Comparison of ENCODE assay signal across 10 cellular contexts in genomic region chr16:58264961-58265479, GRCh38. TPM values are rescaled to one million over a fixed set of nuclear protein-coding genes. Genes with fewer than 3 reads are reported as not detected.
A peak's percentile ranks its signal among the peaks of the same experiment; 100 is the strongest.
DNase-seq lines count a peak whose midpoint lies in the region; ATAC-seq, FAIRE-seq and TF ChIP-seq lines count a peak whose summit lies in the region.
"Had no signal": no experiment of that assay in that cellular context is flagged by ENCODE, and none has a peak within 500 bp of the region (broad histone marks: within the 10 kb centered on the region; RNA-seq: fewer than 3 reads in every experiment).

No MANE protein-coding gene starts in this region.

- H2BK5ac ChIP-seq in mesendoderm (ENCODE audit: low read length): no peak overlapping the region

- H3K4me2 ChIP-seq in mesendoderm (ENCODE audit: low read length): no peak overlapping the region

- H2BK120ac ChIP-seq in mesendoderm (ENCODE audit: low read depth, low read length): no peak overlapping the region

- H2AK5ac ChIP-seq in mesendoderm (ENCODE audit: low read length): no peak overlapping the region

- peak; percentile 44 for DNase-seq in CMK (ENCODE audit: low read depth)
- DNase-seq in HTR-8/SVneo (ENCODE audit: insufficient read length, low spot score): peak; percentile 91
- peak; percentile 59 for DNase-seq in amniotic stem cell (lab: John Stamatoyannopoulos, UW)
- DNase-seq in mesendoderm: peak; percentile 47
- no peak for DNase-seq in GM10266 (ENCODE audit: extremely low spot score)
- DNase-seq in NCI-H510A (lab: John Stamatoyannopoulos, UW): no peak
- DNase-seq: activated naive CD8-positive, alpha-beta T cell treated with anti-CD3 and anti-CD28 coated beads, Interleukin-2, amount 10 ng/mL, durations not matched to agents 7 days and 5 days; NCI-H345 had no signal

- no peaks in the 10 kb centered on the region for H3K4me1 ChIP-seq in mesendoderm (ENCODE audit: control insufficient read depth, low read depth, low read length)

- peak; percentile 67 for FAIRE-seq in HTR-8/SVneo (lab: Jason Lieb, UNC)

- no peaks in the 10 kb centered on the region for H3K27me3 ChIP-seq in mesendoderm (ENCODE audit: insufficient read depth, low read length, poor library complexity)

- H3K56ac ChIP-seq in mesendoderm (ENCODE audit: low read length): no peak overlapping the region

- H3K79me2 ChIP-seq in mesendoderm (ENCODE audit: control insufficient read depth, insufficient read depth, low read length): no peaks in the 10 kb centered on the region

- ATAC-seq in GM18519 (IDR thresholded peaks at IDR 0.05; ENCODE audit: low FRiP score, unreplicated experiment) (no peak), HG02981 (IDR thresholded peaks at IDR 0.05; ENCODE audit: unreplicated experiment) (no peak)

- H3K4ac ChIP-seq in mesendoderm (ENCODE audit: low read depth, low read length): no peak overlapping the region

- H3K79me1 ChIP-seq in mesendoderm (ENCODE audit: low read length): no peaks in the 10 kb centered on the region

- H4K8ac ChIP-seq in mesendoderm (ENCODE audit: low read depth, low read length): no peak overlapping the region

- no peak overlapping the region for H2BK15ac ChIP-seq in mesendoderm (replicated peaks; ENCODE audit: low read depth)

- no peak overlapping the region for H3K4me3 ChIP-seq in mesendoderm (ENCODE audit: low read length)

- H4K5ac ChIP-seq in mesendoderm (ENCODE audit: low read length): no peak overlapping the region

- H3K9ac ChIP-seq in mesendoderm (ENCODE audit: low read length): no peak overlapping the region

- no peak overlapping the region for H3K27ac ChIP-seq in mesendoderm (ENCODE audit: low read depth, low read length)

- no peak overlapping the region for H3K18ac ChIP-seq in mesendoderm (ENCODE audit: low read length)

- H3K36me3 ChIP-seq in mesendoderm (ENCODE audit: control insufficient read depth, insufficient read depth, low read length): no peaks in the 10 kb centered on the region

- H3K23ac ChIP-seq in mesendoderm (ENCODE audit: low read length): no peak overlapping the region

- WGBS in mesendoderm (ENCODE audit: extremely low coverage, insufficient coverage, low lambda C conversion rate): no CpG with 5 or more reads among the region's 4 CpGs

- TF ChIP-seq CTCF in GM10266 (IDR thresholded peaks at IDR 0.05; ENCODE audit: control insufficient read depth, insufficient read depth, low read depth, missing control alignments): no peak

RNA-seq across cellular contexts. Expression of gene PRSS54, which starts 29.8 kb away (rescaled TPM):
- polyA plus RNA-seq in mesendoderm (2013, experiment 1 of 2): not detected
- polyA plus RNA-seq in mesendoderm (2013, experiment 2 of 2): not detected

Comparison
In these comparisons a context has a peak if more than half of its experiments do, and no peak if none do; other contexts are left out.
1. DNase-seq: peak in CMK (single experiment), HTR-8/SVneo (single experiment), amniotic stem cell (single experiment) and mesendoderm (single experiment); none in GM10266 (single experiment) and NCI-H510A (single experiment).